In the genomic region with DNA sequence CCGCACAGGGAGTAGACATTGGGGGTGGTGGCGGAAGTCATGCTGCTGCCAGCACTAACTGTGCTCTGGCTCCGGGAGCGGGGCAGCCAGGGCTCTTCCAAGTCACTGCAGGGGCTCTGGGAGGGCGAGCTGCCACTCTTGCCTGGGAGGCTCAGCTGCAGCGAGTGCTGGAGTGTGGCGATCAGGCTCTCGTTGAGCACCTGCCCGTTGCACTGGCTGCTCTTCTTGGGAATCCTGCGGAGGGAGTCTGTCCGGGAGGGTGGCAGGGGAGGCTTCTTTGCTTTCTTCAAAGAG, we compare ENCODE assay signal across 25 cellular contexts. TPM values are rescaled to one million over a fixed set of nuclear protein-coding genes. Genes with fewer than 3 reads are reported as not detected.
A peak's percentile ranks its signal among the peaks of the same experiment; 100 is the strongest.
DNase-seq lines count a peak whose midpoint lies in the region; ATAC-seq, FAIRE-seq and TF ChIP-seq lines count a peak whose summit lies in the region.
"Had no signal": no experiment of that assay in that cellular context is flagged by ENCODE, and none has a peak within 500 bp of the region (broad histone marks: within the 10 kb centered on the region; RNA-seq: fewer than 3 reads in every experiment).

No MANE protein-coding gene starts in this region.

- no peak for FAIRE-seq in HepG2 (lab: Jason Lieb, UNC)
- FAIRE-seq: A204.1, D721Med, GM12892, GM18507, HTR-8/SVneo had no signal

- H3K9ac ChIP-seq in HepG2 (ENCODE audit: insufficient read depth, low read depth, low read length), result no peak overlapping the region

- no peak overlapping the region for H3K27ac ChIP-seq in HepG2 (ENCODE audit: extremely low read length, insufficient read depth, low read length)
- no peak overlapping the region for H3K27ac ChIP-seq in right lobe of liver

- peak; percentile 13 for ATAC-seq in HepG2
- no peak for ATAC-seq in right lobe of liver
- peak; percentile 7 for ATAC-seq in left colon
- no peak for ATAC-seq in GM18519 (IDR thresholded peaks at IDR 0.05; ENCODE audit: low FRiP score, unreplicated experiment)

- POLR2A ChIA-PET in HepG2 (lab: Yijun Ruan, JAX), result no interaction called here

- H3K27me3 ChIP-seq in HepG2 (ENCODE audit: control insufficient read depth in 1 of 2, insufficient read depth in 2 of 2, low read length in 2 of 2), result no peaks in the 10 kb centered on the region
- H3K27me3 ChIP-seq in right lobe of liver, result no peaks in the 10 kb centered on the region
- no peaks in the 10 kb centered on the region for H3K27me3 ChIP-seq in H7 (ENCODE audit: control insufficient read depth, insufficient read depth, low read length)
- H3K27me3 ChIP-seq: MG63 had no signal

- TF ChIP-seq RAD21 in HepG2 (CRISPR knock-in tag; IDR thresholded peaks at IDR 0.05), result no peak

- no peak overlapping the region for H3K4me3 ChIP-seq in HepG2 (replicated peaks in 1 of 3; ENCODE audit: insufficient read depth in 1 of 3, low read depth in 2 of 3, low read length in 3 of 3)
- no peak overlapping the region for H3K4me3 ChIP-seq in right lobe of liver
- H3K4me3 ChIP-seq in H7 (ENCODE audit: insufficient read depth, low read depth, low read length), result no peak overlapping the region
- H3K4me3 ChIP-seq: HAP-1, MG63 had no signal

- in situ Hi-C loops in HepG2 (cut with HindIII; ENCODE audit: extremely low pct_ligation_motif_present, low pct_unique_long_range_greater_than_20kb), result loop anchor here (5.0 to 10.0 kb wide), 3 partner anchors 75 to 333 kb away; no protein-coding TSS in a partner anchor

- DNase-seq in HepG2 (ENCODE audit: low spot score) (no peak), right lobe of liver (no peak), cerebellar nuclear complex (lab: John Stamatoyannopoulos, UW) (peak; percentile 16 to 33), left colon (no peak), H7 (no peak), Kasumi-1 (lab: John Stamatoyannopoulos, UW) (no peak), HK-2 (ENCODE audit: unreplicated experiment) (no peak)
- DNase-seq: CD4-positive, alpha-beta memory T cell; Karpas-422; MG63; NCI-H1092 treated with DMSO at 0.1 percent for 48 hours; NCI-H2081 treated with DMSO at 0.1 percent for 48 hours; NCI-H2227 treated with DMSO at 0.1 percent for 48 hours; NCI-H524 treated with DMSO at 0.1 percent for 48 hours; RPMI8226; SIG-M5 had no signal

- H3K9me3 ChIP-seq in HepG2 (ENCODE audit: low read length) (no peaks in the 10 kb centered on the region), right lobe of liver (no peaks in the 10 kb centered on the region)
- H3K9me3 ChIP-seq: HAP-1, MG63 had no signal

- WGBS in HepG2 (ENCODE audit: low lambda C conversion rate), result 100% methylated on average over 9 of the region's 11 CpGs
- 100% methylated on average over 2 of the region's 11 CpGs for WGBS in right lobe of liver (ENCODE audit: insufficient coverage, low coverage, low lambda C conversion rate, missing lambda C conversion rate)

- TF ChIP-seq CTCF in HepG2 (CRISPR knock-in tag; IDR thresholded peaks at IDR 0.05) (no peak), right lobe of liver (IDR thresholded peaks at IDR 0.05) (no peak)

- TF ChIP-seq POLR2A in HepG2 (IDR thresholded peaks at IDR 0.05; ENCODE audit: insufficient read depth in 1 of 2, low read depth in 2 of 2, low read length in 2 of 2) (no peak), right lobe of liver (IDR thresholded peaks at IDR 0.05) (no peak)

- no TSS peak for BruUV-seq in HepG2 (replicated peaks; lab: Mats Ljungman, UMichigan)

- H3K36me3 ChIP-seq in HepG2 (replicated peaks in 1 of 2; ENCODE audit: control insufficient read depth in 1 of 2, insufficient read depth in 2 of 2, low read length in 2 of 2) (peaks cover 42 to 96% of the 10 kb centered on the region in 2 experiments), right lobe of liver (peaks cover 0 to 37% (median 16%) of the 10 kb centered on the region in 4 donors), H7 (replicated peaks; ENCODE audit: control insufficient read depth, insufficient read depth, low read length) (peaks cover 1% of the 10 kb centered on the region)

- CTCF ChIA-PET in HepG2 (lab: Yijun Ruan, JAX; ENCODE audit: low intra/inter-chr PET ratio, low total read pairs), result interaction anchor here (0.7 kb wide), 1 partner anchor 85 kb away, joined by 3 read pairs; no protein-coding TSS in a partner anchor

- no peaks in the 10 kb centered on the region for H4K20me1 ChIP-seq in HepG2 (ENCODE audit: insufficient read depth, low read length)

- intact Hi-C loops in HepG2 (cut with micrococcal nuclease; ENCODE audit: unreplicated experiment) (no loop called here), right lobe of liver (cut with DNase I) (loop anchor here in 1 of 2 donors (10.0 kb wide), 1 partner anchor 83 kb away; no protein-coding TSS in a partner anchor), left colon (cut with DNase I, micrococcal nuclease) (loop anchor here in 1 of 2 donors (10.0 kb wide), 1 partner anchor 83 kb away; no protein-coding TSS in a partner anchor)

- H3K4me1 ChIP-seq in HepG2 (ENCODE audit: insufficient read depth, low read length), result no peaks in the 10 kb centered on the region
- H3K4me1 ChIP-seq in right lobe of liver, result peaks cover 0 to 19% (median 4%) of the 10 kb centered on the region in 4 donors
- H3K4me1 ChIP-seq: HAP-1 had no signal

- H2AFZ ChIP-seq in HepG2 (ENCODE audit: low read length), result no peak overlapping the region

- no peaks in the 10 kb centered on the region for H3K79me2 ChIP-seq in HepG2 (ENCODE audit: insufficient read depth, low read length)

- H3K4me2 ChIP-seq in HepG2 (ENCODE audit: low read depth, low read length), result no peak overlapping the region

- TF ChIP-seq EP300 in HepG2 (IDR thresholded peaks at IDR 0.05; ENCODE audit: low read depth in 2 of 2, low read length in 2 of 2) (no peak), HepG2 (CRISPR knock-in tag; IDR thresholded peaks at IDR 0.05; ENCODE audit: borderline replicate concordance) (no peak)

TF ChIP-seq in HepG2, 621 proteins besides CTCF, POLR2A, EP300 and RAD21 (continues in another document):
- TF ChIP-seq SOX6 (IDR thresholded peaks at IDR 0.05) (no peak), SOX6 (CRISPR knock-in tag; IDR thresholded peaks at IDR 0.05) (0 out of 2 replicates have a peak, but pooled peaks have one; percentile 23)

RNA-seq across cellular contexts. Expression of a gene that starts 28.0 kb away (rescaled TPM):
- 63.5 and 72.8 TPM in 2 replicates for total RNA-seq in HepG2 (2016; rRNA removed; fragmentation: Illumina TruSeq; extraction: Trizol)
- total RNA-seq in HepG2 (2016; cell fraction: cytosol; rRNA removed; fragmentation: Illumina TruSeq; extraction: Trizol; ENCODE audit: low read depth), result 166 and 170 TPM in 2 replicates
- total RNA-seq in HepG2 (2016; cell fraction: insoluble cytoplasmic fraction; rRNA removed; fragmentation: Illumina TruSeq; extraction: Trizol), result 59.3 and 73.4 TPM in 2 replicates
- total RNA-seq in HepG2 (2016; cell fraction: membrane; rRNA removed; fragmentation: Illumina TruSeq; extraction: Trizol), result 169 and 174 TPM in 2 replicates
- total RNA-seq in HepG2 (2016; cell fraction: nucleus; rRNA removed; fragmentation: Illumina TruSeq; extraction: Trizol), result 26.7 and 33.2 TPM in 2 replicates
- 13.5 and 16.0 TPM in 2 replicates for polyA plus RNA-seq in HepG2 (2011; rRNA removed)
- 10.7 and 20.4 TPM in 2 replicates for polyA plus RNA-seq in HepG2 (2011; cell fraction: cytosol; rRNA removed)
- polyA plus RNA-seq in HepG2 (2011; cell fraction: nucleus; rRNA removed), result 8.3 and 8.5 TPM in 2 replicates
- polyA plus RNA-seq in HepG2 (2012), result 22.1 and 42.4 TPM in 2 replicates
- polyA plus RNA-seq in HepG2 (2016; cell fraction: cytosol; fragmentation: Illumina TruSeq; extraction: Trizol; ENCODE audit: low read depth), result 232 and 243 TPM in 2 replicates
- polyA plus RNA-seq in HepG2 (2016; cell fraction: insoluble cytoplasmic fraction; fragmentation: Illumina TruSeq; extraction: Trizol; ENCODE audit: low read depth), result 51.6 and 57.6 TPM in 2 replicates
- 144 and 151 TPM in 2 replicates for polyA plus RNA-seq in HepG2 (2016; cell fraction: membrane; fragmentation: Illumina TruSeq; extraction: Trizol; ENCODE audit: low read depth)
- 47.5 and 48.3 TPM in 2 replicates for polyA plus RNA-seq in HepG2 (2016; cell fraction: nucleus; fragmentation: Illumina TruSeq; extraction: Trizol; ENCODE audit: insufficient read depth, low read depth)
- polyA minus RNA-seq in HepG2 (2011; rRNA and poly(A)+ RNA removed; ENCODE audit: low replicate concordance), result 0.23 and 2.4 TPM in 2 replicates
- 4.3 and 5.5 TPM in 2 replicates for polyA minus RNA-seq in HepG2 (2011; cell fraction: cytosol; rRNA and poly(A)+ RNA removed)
- 8.5 and 8.8 TPM in 2 replicates for polyA minus RNA-seq in HepG2 (2011; cell fraction: nucleus; rRNA and poly(A)+ RNA removed)
- total RNA-seq in right lobe of liver, result 10 to 100 TPM; 37.3 to 69.2 (median 53.0) TPM
- total RNA-seq in left colon, result 10 to 100 TPM; 90.0 to 95.3 TPM
- 48.1 and 60.2 TPM in 2 replicates for total RNA-seq in H7 (2014; rRNA removed; shearing (Covaris generic))

RNA-seq across cellular contexts. Expression of a gene that starts 54.3 kb away (rescaled TPM):
- not detected in 2 replicates for total RNA-seq in HepG2 (2016; rRNA removed; fragmentation: Illumina TruSeq; extraction: Trizol)
- total RNA-seq in HepG2 (2016; cell fraction: cytosol; rRNA removed; fragmentation: Illumina TruSeq; extraction: Trizol; ENCODE audit: low read depth), result not detected in 2 replicates
- not detected in 2 replicates for total RNA-seq in HepG2 (2016; cell fraction: insoluble cytoplasmic fraction; rRNA removed; fragmentation: Illumina TruSeq; extraction: Trizol)
- not detected in 2 replicates for total RNA-seq in HepG2 (2016; cell fraction: membrane; rRNA removed; fragmentation: Illumina TruSeq; extraction: Trizol)
- total RNA-seq in HepG2 (2016; cell fraction: nucleus; rRNA removed; fragmentation: Illumina TruSeq; extraction: Trizol), result not detected in 2 replicates
- not detected in 2 replicates for polyA plus RNA-seq in HepG2 (2011; rRNA removed)
- polyA plus RNA-seq in HepG2 (2011; cell fraction: cytosol; rRNA removed), result not detected in 2 replicates
- not detected in 2 replicates for polyA plus RNA-seq in HepG2 (2011; cell fraction: nucleus; rRNA removed)
- not detected in 2 replicates for polyA plus RNA-seq in HepG2 (2012)
- not detected in 2 replicates for polyA plus RNA-seq in HepG2 (2016; cell fraction: cytosol; fragmentation: Illumina TruSeq; extraction: Trizol; ENCODE audit: low read depth)
- polyA plus RNA-seq in HepG2 (2016; cell fraction: insoluble cytoplasmic fraction; fragmentation: Illumina TruSeq; extraction: Trizol; ENCODE audit: low read depth), result not detected in 2 replicates
- polyA plus RNA-seq in HepG2 (2016; cell fraction: membrane; fragmentation: Illumina TruSeq; extraction: Trizol; ENCODE audit: low read depth), result not detected in 2 replicates
- not detected in 2 replicates for polyA plus RNA-seq in HepG2 (2016; cell fraction: nucleus; fragmentation: Illumina TruSeq; extraction: Trizol; ENCODE audit: insufficient read depth, low read depth)
- polyA minus RNA-seq in HepG2 (2011; rRNA and poly(A)+ RNA removed; ENCODE audit: low replicate concordance), result not detected in 2 replicates
- polyA minus RNA-seq in HepG2 (2011; cell fraction: cytosol; rRNA and poly(A)+ RNA removed), result not detected in 2 replicates
- polyA minus RNA-seq in HepG2 (2011; cell fraction: nucleus; rRNA and poly(A)+ RNA removed), result not detected in 2 replicates
- not detected for total RNA-seq in right lobe of liver
- total RNA-seq in left colon, result under 1 TPM in 1 of 2 donors, not detected in 1; 0.42 TPM
- 0.35 TPM in 1 of 2 replicates, not detected in the other for total RNA-seq in H7 (2014; rRNA removed; shearing (Covaris generic))
- total RNA-seq: CD4-positive, alpha-beta memory T cell had no signal
- polyA plus RNA-seq: BJ; CD4-positive, alpha-beta memory T cell; IgD-negative memory B cell had no signal

Comparison
In these comparisons a context has a peak if more than half of its experiments do, and no peak if none do; other contexts are left out.
1. ATAC-seq: peak in HepG2 (single experiment) and left colon (single experiment); none in right lobe of liver (0 of 4) and GM18519 (single experiment).
2. DNase-seq: peak in cerebellar nuclear complex (2 of 2); none in HepG2 (single experiment), right lobe of liver (0 of 3), left colon (0 of 2), H7 (single experiment), Kasumi-1 (0 of 2) and HK-2 (single experiment).